ENCODE assay signal across 8 cellular contexts in genomic region chr2:112726487-112727190, GRCh38. TPM values are rescaled to one million over a fixed set of nuclear protein-coding genes. Genes with fewer than 3 reads are reported as not detected.
DNase-seq lines count a peak whose midpoint lies in the region; ATAC-seq and TF ChIP-seq lines count a peak whose summit lies in the region.

No MANE protein-coding gene starts in this region.

- peaks cover 0 to 6% of the 10 kb centered on the region in 2 experiments; a peak in 1 of 4 replicates for H3K4me1 ChIP-seq in SK-N-SH (ENCODE audit: control insufficient read depth in 1 of 2, insufficient read depth in 2 of 2, low read depth in 1 of 2, low read length in 1 of 2)

- H4K20me1 ChIP-seq in SK-N-SH (ENCODE audit: insufficient read depth): no peaks in the 10 kb centered on the region

- TF ChIP-seq RAD21 in SK-N-SH (IDR thresholded peaks at IDR 0.05; ENCODE audit: low read length): peak; percentile 96

- H3K27ac Mint-ChIP-seq in glutamatergic neuron (ENCODE audit: unreplicated experiment): no peak overlapping the region

- no peak overlapping the region for H3K27ac ChIP-seq in SK-N-SH (ENCODE audit: low read depth in 2 of 2, low read length in 1 of 2)

- CTCF ChIA-PET in SK-N-SH (lab: Yijun Ruan, JAX): interaction anchor here (0.6 to 7.4 kb wide), 48 partner anchors 9 to 839 kb away, joined by 3 to 179 read pairs (median 4); partner anchors contain the start of gene SLC20A1

- peak overlapping the region; percentile 74; the same call in 1 of the 2 replicates for H2AFZ ChIP-seq in SK-N-SH (ENCODE audit: low read depth)

- H3K36me3 Mint-ChIP-seq in glutamatergic neuron (ENCODE audit: unreplicated experiment): no peaks in the 10 kb centered on the region

- H3K9me3 ChIP-seq in SK-N-SH: no peaks in the 10 kb centered on the region

- DNase-seq in GM12865 (ENCODE audit: low read depth) (peak; percentile 95), NCI-H1092 treated with DMSO at 0.1 percent for 48 hours (lab: John Stamatoyannopoulos, UW) (peak; percentile 71), SK-N-SH (peak; percentile 92), glutamatergic neuron (peak; percentile 93), pons (ENCODE audit: low spot score) (peak; percentile 93), ureter (ENCODE audit: low spot score) (peak; percentile 94)
- DNase-seq in activated naive CD4-positive, alpha-beta T cell treated with Interleukin-2 at 50 U/mL for 16 hours: peak; percentile 88

- H3K27me3 ChIP-seq in SK-N-SH (ENCODE audit: insufficient read depth): no peaks in the 10 kb centered on the region

- peak overlapping the region; percentile 37; the same call in 1 of the 2 replicates for H3K9ac ChIP-seq in SK-N-SH

- peaks cover 1% of the 10 kb centered on the region for H3K9me3 Mint-ChIP-seq in glutamatergic neuron (ENCODE audit: unreplicated experiment)

- ATAC-seq in HG02623 (IDR thresholded peaks at IDR 0.05; ENCODE audit: unreplicated experiment): peak; percentile 81

- peaks cover 3% of the 10 kb centered on the region for H3K27me3 Mint-ChIP-seq in glutamatergic neuron (ENCODE audit: unreplicated experiment)

- POLR2A ChIA-PET in SK-N-SH (lab: Yijun Ruan, JAX): interaction anchor here (1.0 kb wide), 1 partner anchor 101 kb away, joined by 3 read pairs; no protein-coding TSS in a partner anchor

- no peak overlapping the region for H3K4me2 ChIP-seq in SK-N-SH

- H3K4me3 Mint-ChIP-seq in glutamatergic neuron (ENCODE audit: unreplicated experiment): no peak overlapping the region

- TF ChIP-seq EP300 in SK-N-SH (IDR thresholded peaks at IDR 0.05; ENCODE audit: borderline replicate concordance in 1 of 2, low read depth in 1 of 2, low read length in 1 of 2): no peak

- no peaks in the 10 kb centered on the region for H3K9me2 ChIP-seq in SK-N-SH

- no peaks in the 10 kb centered on the region for H3K36me3 ChIP-seq in SK-N-SH (replicated peaks in 1 of 2; ENCODE audit: control insufficient read depth in 1 of 2, insufficient read depth in 2 of 2, low read length in 1 of 2)

- H3K4me3 ChIP-seq in GM12865 (ENCODE audit: low read depth, low read length) (no peak overlapping the region; the same call in 1 of the 2 replicates), SK-N-SH (ENCODE audit: low read depth in 2 of 2, low read length in 1 of 2) (no peak overlapping the region; a peak in 1 of 4 replicates)

- 59% methylated on average over 11 of the region's 19 CpGs for WGBS in SK-N-SH (ENCODE audit: low lambda C conversion rate)

- TF ChIP-seq CTCF in GM12865 (IDR thresholded peaks at IDR 0.05; ENCODE audit: insufficient read depth, low read depth, low read length, missing control alignments) (peak; percentile 99), SK-N-SH (IDR thresholded peaks at IDR 0.05) (peak; percentile 95), glutamatergic neuron (IDR thresholded peaks at IDR 0.05; ENCODE audit: partially characterized antibody, unreplicated experiment) (peak; percentile 95)

- H3K79me2 ChIP-seq in SK-N-SH (ENCODE audit: insufficient read depth): no peaks in the 10 kb centered on the region

- H3F3A ChIP-seq in SK-N-SH (replicated peaks; ENCODE audit: insufficient read depth): no peaks in the 10 kb centered on the region

- no peaks in the 10 kb centered on the region for H3K4me1 Mint-ChIP-seq in glutamatergic neuron (ENCODE audit: low read depth, unreplicated experiment)

TF ChIP-seq in SK-N-SH, 30 proteins besides CTCF, POLR2A, EP300 and RAD21:
- TF ChIP-seq CHD2 (IDR thresholded peaks at IDR 0.05; ENCODE audit: low read length, partially characterized antibody): peak; percentile 37
- peak; percentile 97 for TF ChIP-seq SMC3 (IDR thresholded peaks at IDR 0.05; ENCODE audit: low read depth, low read length)
- TF ChIP-seq FOXM1 (IDR thresholded peaks at IDR 0.05; ENCODE audit: low read depth): no peak
- TF ChIP-seq, protein P1, sequence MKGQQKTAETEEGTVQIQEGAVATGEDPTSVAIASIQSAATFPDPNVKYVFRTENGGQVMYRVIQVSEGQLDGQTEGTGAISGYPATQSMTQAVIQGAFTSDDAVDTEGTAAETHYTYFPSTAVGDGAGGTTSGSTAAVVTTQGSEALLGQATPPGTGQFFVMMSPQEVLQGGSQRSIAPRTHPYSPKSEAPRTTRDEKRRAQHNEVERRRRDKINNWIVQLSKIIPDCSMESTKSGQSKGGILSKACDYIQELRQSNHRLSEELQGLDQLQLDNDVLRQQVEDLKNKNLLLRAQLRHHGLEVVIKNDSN (IDR thresholded peaks at IDR 0.05; ENCODE audit: borderline replicate concordance, low read depth): no peak
- TF ChIP-seq, protein P2, sequence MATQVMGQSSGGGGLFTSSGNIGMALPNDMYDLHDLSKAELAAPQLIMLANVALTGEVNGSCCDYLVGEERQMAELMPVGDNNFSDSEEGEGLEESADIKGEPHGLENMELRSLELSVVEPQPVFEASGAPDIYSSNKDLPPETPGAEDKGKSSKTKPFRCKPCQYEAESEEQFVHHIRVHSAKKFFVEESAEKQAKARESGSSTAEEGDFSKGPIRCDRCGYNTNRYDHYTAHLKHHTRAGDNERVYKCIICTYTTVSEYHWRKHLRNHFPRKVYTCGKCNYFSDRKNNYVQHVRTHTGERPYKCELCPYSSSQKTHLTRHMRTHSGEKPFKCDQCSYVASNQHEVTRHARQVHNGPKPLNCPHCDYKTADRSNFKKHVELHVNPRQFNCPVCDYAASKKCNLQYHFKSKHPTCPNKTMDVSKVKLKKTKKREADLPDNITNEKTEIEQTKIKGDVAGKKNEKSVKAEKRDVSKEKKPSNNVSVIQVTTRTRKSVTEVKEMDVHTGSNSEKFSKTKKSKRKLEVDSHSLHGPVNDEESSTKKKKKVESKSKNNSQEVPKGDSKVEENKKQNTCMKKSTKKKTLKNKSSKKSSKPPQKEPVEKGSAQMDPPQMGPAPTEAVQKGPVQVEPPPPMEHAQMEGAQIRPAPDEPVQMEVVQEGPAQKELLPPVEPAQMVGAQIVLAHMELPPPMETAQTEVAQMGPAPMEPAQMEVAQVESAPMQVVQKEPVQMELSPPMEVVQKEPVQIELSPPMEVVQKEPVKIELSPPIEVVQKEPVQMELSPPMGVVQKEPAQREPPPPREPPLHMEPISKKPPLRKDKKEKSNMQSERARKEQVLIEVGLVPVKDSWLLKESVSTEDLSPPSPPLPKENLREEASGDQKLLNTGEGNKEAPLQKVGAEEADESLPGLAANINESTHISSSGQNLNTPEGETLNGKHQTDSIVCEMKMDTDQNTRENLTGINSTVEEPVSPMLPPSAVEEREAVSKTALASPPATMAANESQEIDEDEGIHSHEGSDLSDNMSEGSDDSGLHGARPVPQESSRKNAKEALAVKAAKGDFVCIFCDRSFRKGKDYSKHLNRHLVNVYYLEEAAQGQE (IDR thresholded peaks at IDR 0.05; ENCODE audit: low read depth, low read length): no peak
- TF ChIP-seq, protein P3, sequence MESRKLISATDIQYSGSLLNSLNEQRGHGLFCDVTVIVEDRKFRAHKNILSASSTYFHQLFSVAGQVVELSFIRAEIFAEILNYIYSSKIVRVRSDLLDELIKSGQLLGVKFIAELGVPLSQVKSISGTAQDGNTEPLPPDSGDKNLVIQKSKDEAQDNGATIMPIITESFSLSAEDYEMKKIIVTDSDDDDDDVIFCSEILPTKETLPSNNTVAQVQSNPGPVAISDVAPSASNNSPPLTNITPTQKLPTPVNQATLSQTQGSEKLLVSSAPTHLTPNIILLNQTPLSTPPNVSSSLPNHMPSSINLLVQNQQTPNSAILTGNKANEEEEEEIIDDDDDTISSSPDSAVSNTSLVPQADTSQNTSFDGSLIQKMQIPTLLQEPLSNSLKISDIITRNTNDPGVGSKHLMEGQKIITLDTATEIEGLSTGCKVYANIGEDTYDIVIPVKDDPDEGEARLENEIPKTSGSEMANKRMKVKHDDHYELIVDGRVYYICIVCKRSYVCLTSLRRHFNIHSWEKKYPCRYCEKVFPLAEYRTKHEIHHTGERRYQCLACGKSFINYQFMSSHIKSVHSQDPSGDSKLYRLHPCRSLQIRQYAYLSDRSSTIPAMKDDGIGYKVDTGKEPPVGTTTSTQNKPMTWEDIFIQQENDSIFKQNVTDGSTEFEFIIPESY (IDR thresholded peaks at IDR 0.05; ENCODE audit: borderline replicate concordance, low read depth): no peak
- no peak for TF ChIP-seq FOSL2 (IDR thresholded peaks at IDR 0.05; ENCODE audit: borderline replicate concordance, low read depth)
TF ChIP-seq in SK-N-SH: peak in this region for 2.

RNA-seq across cellular contexts. Expression of gene NT5DC4, which starts 5.8 kb away (rescaled TPM):
- not detected in 2 replicates for polyA plus RNA-seq in SK-N-SH (2012; rRNA removed)
- 0.01 TPM in 1 of 2 replicates, not detected in the other for polyA plus RNA-seq in SK-N-SH (2012; cell fraction: cytosol; rRNA removed)
- 0.01 and 0.07 TPM in 2 replicates for polyA plus RNA-seq in SK-N-SH (2012; cell fraction: nucleus; rRNA removed)
- total RNA-seq in glutamatergic neuron (ENCODE audit: unreplicated experiment): not detected
- not detected for total RNA-seq in ureter

RNA-seq across cellular contexts. Expression of gene CKAP2L, which starts 37.8 kb away (rescaled TPM):
- polyA plus RNA-seq in SK-N-SH (2012; rRNA removed): 2.9 TPM in 2 replicates
- polyA plus RNA-seq in SK-N-SH (2012; cell fraction: cytosol; rRNA removed): 3.8 and 4.4 TPM in 2 replicates
- 0.86 and 2.0 TPM in 2 replicates for polyA plus RNA-seq in SK-N-SH (2012; cell fraction: nucleus; rRNA removed)
- total RNA-seq in glutamatergic neuron (ENCODE audit: unreplicated experiment): 3.3 TPM
- total RNA-seq in ureter: 1.2 TPM

RNA-seq across cellular contexts. Expression of gene IL1A, which starts 57.7 kb away (rescaled TPM):
- not detected in 2 replicates for polyA plus RNA-seq in SK-N-SH (2012; rRNA removed)
- 0.01 and 0.03 TPM in 2 replicates for polyA plus RNA-seq in SK-N-SH (2012; cell fraction: cytosol; rRNA removed)
- polyA plus RNA-seq in SK-N-SH (2012; cell fraction: nucleus; rRNA removed): not detected in 2 replicates
- total RNA-seq in glutamatergic neuron (ENCODE audit: unreplicated experiment) (not detected), ureter (5.9 TPM)
